In the genomic region with DNA sequence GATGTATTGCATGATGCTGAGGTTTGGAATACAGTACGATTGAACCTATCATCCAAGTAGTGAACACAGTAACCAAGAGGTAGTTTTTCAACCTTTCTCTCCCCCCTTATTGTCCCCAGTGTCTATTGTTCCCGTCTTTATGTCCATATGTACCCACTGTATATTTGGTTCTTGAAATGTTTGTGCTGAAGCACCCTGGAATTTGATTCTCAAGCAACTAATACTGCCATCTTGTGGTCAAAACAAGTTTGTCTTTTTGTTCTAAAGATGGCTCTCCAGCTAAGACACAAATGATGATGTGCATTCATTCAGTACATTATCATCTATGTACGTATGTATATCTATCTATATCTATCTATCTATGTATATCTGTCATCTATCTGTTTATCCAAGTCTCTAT, we compare ENCODE assay signal across 9 cellular contexts. TPM values are rescaled to one million over a fixed set of nuclear protein-coding genes. Genes with fewer than 3 reads are reported as not detected.
A peak's percentile ranks its signal among the peaks of the same experiment; 100 is the strongest.
DNase-seq lines count a peak whose midpoint lies in the region; ATAC-seq, FAIRE-seq and TF ChIP-seq lines count a peak whose summit lies in the region.
"Had no signal": no experiment of that assay in that cellular context is flagged by ENCODE, and none has a peak within 500 bp of the region (broad histone marks: within the 10 kb centered on the region; RNA-seq: fewer than 3 reads in every experiment).

No MANE protein-coding gene starts in this region.

- peaks cover 3% of the 10 kb centered on the region for H3K27me3 Mint-ChIP-seq in activated T-cell treated with anti-CD3 and anti-CD28 coated beads, Interleukin-2, amount 50 U/mL, for 4 hours (ENCODE audit: low read depth)

- no peaks in the 10 kb centered on the region for H3K27me3 ChIP-seq in bronchial epithelial cell (ENCODE audit: control insufficient read depth, insufficient read depth, low read length)

- no peak overlapping the region for H3K4me3 Mint-ChIP-seq in activated T-cell treated with anti-CD3 and anti-CD28 coated beads, Interleukin-2, amount 50 U/mL, for 4 hours
- H3K4me3 Mint-ChIP-seq: CD8-positive, alpha-beta memory T cell had no signal

- peak; percentile 50 for ATAC-seq in HG02852 (IDR thresholded peaks at IDR 0.05; ENCODE audit: unreplicated experiment)
- no peak for ATAC-seq in activated T-cell treated with anti-CD3 and anti-CD28 coated beads, Interleukin-2, amount 50 U/mL, for 4 hours

- no peaks in the 10 kb centered on the region for H3K4me1 Mint-ChIP-seq in activated T-cell treated with anti-CD3 and anti-CD28 coated beads, Interleukin-2, amount 50 U/mL, for 4 hours (ENCODE audit: low read depth)
- H3K4me1 Mint-ChIP-seq: CD8-positive, alpha-beta memory T cell had no signal

- H3K36me3 Mint-ChIP-seq in activated T-cell treated with anti-CD3 and anti-CD28 coated beads, Interleukin-2, amount 50 U/mL, for 4 hours (ENCODE audit: insufficient read depth) = no peaks in the 10 kb centered on the region
- H3K36me3 Mint-ChIP-seq: CD8-positive, alpha-beta memory T cell had no signal

- TF ChIP-seq CTCF in bronchial epithelial cell (IDR thresholded peaks at IDR 0.05; ENCODE audit: insufficient read depth, low read length, severe bottlenecking) = peak; percentile 29

- DNase-seq in NCI-H510A treated with DMSO at 0.1 percent for 48 hours (lab: John Stamatoyannopoulos, UW) (peak; percentile 75), NCI-H510A (lab: John Stamatoyannopoulos, UW) (no peak), NCI-H446 (lab: John Stamatoyannopoulos, UW) (peak; percentile 18 to 72), bronchial epithelial cell (ENCODE audit: low read depth) (peak; percentile 49), medulla oblongata (ENCODE audit: extremely low spot score) (peak; percentile 69), T1000 (lab: John Stamatoyannopoulos, UW) (no peak)
- no peak for DNase-seq in activated T-cell treated with anti-CD3 and anti-CD28 coated beads, Interleukin-2, amount 50 U/mL, for 4 hours

- no peaks in the 10 kb centered on the region for H3K36me3 ChIP-seq in bronchial epithelial cell (ENCODE audit: control insufficient read depth, insufficient read depth, low read length)

- no peak for FAIRE-seq in bronchial epithelial cell (lab: Jason Lieb, UNC)

- no peaks in the 10 kb centered on the region for H3K9me3 Mint-ChIP-seq in activated T-cell treated with anti-CD3 and anti-CD28 coated beads, Interleukin-2, amount 50 U/mL, for 4 hours
- H3K9me3 Mint-ChIP-seq: CD8-positive, alpha-beta memory T cell had no signal

- H3K4me3 ChIP-seq in bronchial epithelial cell (ENCODE audit: low read depth, low read length) = no peak overlapping the region

RNA-seq across cellular contexts. Expression of a gene that starts 33.5 kb away (rescaled TPM):
- not detected in 2 replicates for total RNA-seq in bronchial epithelial cell
- not detected for total RNA-seq in activated T-cell treated with anti-CD3 and anti-CD28 coated beads, Interleukin-2, amount 50 U/mL, for 4 hours
- total RNA-seq: CD8-positive, alpha-beta memory T cell had no signal

Comparison
In these comparisons a context has a peak if more than half of its experiments do, and no peak if none do; other contexts are left out.
1. DNase-seq: peak in NCI-H510A treated with DMSO at 0.1 percent for 48 hours (single experiment), NCI-H446 (2 of 2), bronchial epithelial cell (single experiment) and medulla oblongata (single experiment); none in NCI-H510A (single experiment), T1000 (single experiment) and activated T-cell treated with anti-CD3 and anti-CD28 coated beads, Interleukin-2, amount 50 U/mL, for 4 hours (single experiment).